In the genomic region with DNA sequence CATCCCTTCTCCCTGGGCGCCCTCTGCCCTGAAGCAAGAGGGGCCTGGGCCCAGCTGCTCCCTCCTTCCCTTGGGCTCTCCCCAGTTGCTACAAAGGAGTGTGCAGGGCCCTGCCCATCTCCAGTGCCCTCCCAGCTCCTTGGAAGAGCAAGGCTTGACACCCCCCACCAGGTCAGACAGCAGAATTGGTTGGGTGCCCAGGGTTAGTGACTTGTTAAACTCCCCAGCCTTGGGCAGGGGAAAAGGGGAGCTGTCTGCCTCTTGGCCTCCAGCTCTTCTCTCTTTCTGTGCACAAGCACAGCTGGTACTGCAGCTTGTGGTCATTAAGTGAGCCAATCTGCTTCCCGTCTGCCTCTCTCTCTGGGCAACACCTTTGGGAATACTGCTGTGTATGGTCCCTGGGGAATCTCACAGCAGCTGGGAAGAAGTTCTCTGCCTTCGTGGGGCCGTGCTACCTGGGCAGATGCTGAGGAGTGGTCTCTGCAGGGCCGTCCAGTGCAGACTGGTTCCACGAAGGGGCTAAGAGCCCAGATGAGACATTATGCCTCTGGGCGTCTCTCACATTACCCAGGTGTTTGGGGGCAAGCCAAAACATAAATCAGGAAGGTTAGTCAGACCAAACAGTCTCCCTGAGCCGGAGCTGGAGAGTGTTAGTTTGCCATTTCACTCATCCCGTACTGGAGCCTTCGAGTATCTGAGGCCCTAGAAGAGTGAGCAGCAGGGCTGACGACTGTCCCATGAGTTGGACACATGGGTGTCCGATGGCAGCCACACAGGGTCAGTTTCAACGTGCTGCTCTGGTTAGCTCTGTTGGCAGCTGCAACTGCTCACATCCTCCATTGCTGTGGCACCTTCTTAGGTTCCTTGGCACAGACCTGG, we compare ENCODE assay signal across 12 cellular contexts. TPM values are rescaled to one million over a fixed set of nuclear protein-coding genes. Genes with fewer than 3 reads are reported as not detected.
A peak's percentile ranks its signal among the peaks of the same experiment; 100 is the strongest.
DNase-seq lines count a peak whose midpoint lies in the region; ATAC-seq lines count a peak whose summit lies in the region.
"Had no signal": no experiment of that assay in that cellular context is flagged by ENCODE, and none has a peak within 500 bp of the region (broad histone marks: within the 10 kb centered on the region; RNA-seq: fewer than 3 reads in every experiment).

No MANE protein-coding gene starts in this region.

- no peak overlapping the region for H3K27ac Mint-ChIP-seq in stimulated activated memory B cell treated with anti-CD40 and anti-IgM and Interleukin-4, amounts not matched to agents 10 μg/mL and 1 μg/mL and 100 μg/mL, for 72 hours
- H3K27ac Mint-ChIP-seq: stimulated activated naive CD8-positive, alpha-beta T cell treated with anti-CD3 and anti-CD28 coated beads, Interleukin-15, Interleukin-2, amounts not matched to agents 100 ng/mL and 50 ng/mL, for 24 hours; T-helper 1 cell treated with Interleukin-12 subunit alpha and Interleukin-12 subunit beta and Interleukin-4 antibody, amounts not matched to agents 30 μg/mL and 1 μg/mL, for 36 hours had no signal

- H3K36me3 Mint-ChIP-seq in stimulated activated memory B cell treated with anti-CD40 and anti-IgM and Interleukin-4, amounts not matched to agents 10 μg/mL and 1 μg/mL and 100 μg/mL, for 72 hours, result peaks cover 69% of the 10 kb centered on the region

- H3K4me1 ChIP-seq in right cardiac atrium (ENCODE audit: control insufficient read depth, insufficient read depth, low read length), result peaks cover 5% of the 10 kb centered on the region

- intact Hi-C loops in right cardiac atrium (cut with DNase I), result no loop called here
- intact Hi-C loops in Right ventricle myocardium inferior (cut with DNase I), result no loop called here

- H3K27me3 ChIP-seq in right cardiac atrium (ENCODE audit: control insufficient read depth, insufficient read depth), result no peaks in the 10 kb centered on the region

- H3K9me3 Mint-ChIP-seq in stimulated activated memory B cell treated with anti-CD40 and anti-IgM and Interleukin-4, amounts not matched to agents 10 μg/mL and 1 μg/mL and 100 μg/mL, for 72 hours, result no peaks in the 10 kb centered on the region
- H3K9me3 Mint-ChIP-seq: stimulated activated naive CD8-positive, alpha-beta T cell treated with anti-CD3 and anti-CD28 coated beads, Interleukin-15, Interleukin-2, amounts not matched to agents 100 ng/mL and 50 ng/mL, for 24 hours; T-helper 1 cell treated with Interleukin-12 subunit alpha and Interleukin-12 subunit beta and Interleukin-4 antibody, amounts not matched to agents 30 μg/mL and 1 μg/mL, for 36 hours had no signal

- no peak overlapping the region for H3K4me3 ChIP-seq in right cardiac atrium (ENCODE audit: low read length)

- WGBS in right cardiac atrium, result 76% methylated on average over 13 of the region's 13 CpGs

- DNase-seq in right cardiac atrium, result no peak
- DNase-seq in Right ventricle myocardium inferior (ENCODE audit: missing footprints), result no peak
- peak; percentile 35 for DNase-seq in RPMI7951 (ENCODE audit: low read depth)
- peak; percentile 28 for DNase-seq in fibroblast of peridontal ligament (ENCODE audit: extremely low read depth)
- no peak for DNase-seq in SK-N-DZ (ENCODE audit: low spot score)
- DNase-seq in AML-193 (lab: John Stamatoyannopoulos, UW), result no peak
- DNase-seq in midbrain (lab: John Stamatoyannopoulos, UW), result no peak
- DNase-seq: HCEC 1CT; NK-92 treated with Interleukin-12 subunit alpha and Interleukin-12 subunit beta, amount 100 ng/mL, for 24 hours had no signal

- no peaks in the 10 kb centered on the region for H3K27me3 Mint-ChIP-seq in stimulated activated memory B cell treated with anti-CD40 and anti-IgM and Interleukin-4, amounts not matched to agents 10 μg/mL and 1 μg/mL and 100 μg/mL, for 72 hours
- H3K27me3 Mint-ChIP-seq: stimulated activated naive CD8-positive, alpha-beta T cell treated with anti-CD3 and anti-CD28 coated beads, Interleukin-15, Interleukin-2, amounts not matched to agents 100 ng/mL and 50 ng/mL, for 24 hours had no signal

- no peaks in the 10 kb centered on the region for H3K9me3 ChIP-seq in right cardiac atrium (ENCODE audit: control insufficient read depth, low read length)

- H3K4me1 Mint-ChIP-seq in stimulated activated memory B cell treated with anti-CD40 and anti-IgM and Interleukin-4, amounts not matched to agents 10 μg/mL and 1 μg/mL and 100 μg/mL, for 72 hours, result peaks cover 45% of the 10 kb centered on the region

- H3K4me3 Mint-ChIP-seq in stimulated activated memory B cell treated with anti-CD40 and anti-IgM and Interleukin-4, amounts not matched to agents 10 μg/mL and 1 μg/mL and 100 μg/mL, for 72 hours, result no peak overlapping the region
- H3K4me3 Mint-ChIP-seq: stimulated activated naive CD8-positive, alpha-beta T cell treated with anti-CD3 and anti-CD28 coated beads, Interleukin-15, Interleukin-2, amounts not matched to agents 100 ng/mL and 50 ng/mL, for 24 hours; T-helper 1 cell treated with Interleukin-12 subunit alpha and Interleukin-12 subunit beta and Interleukin-4 antibody, amounts not matched to agents 30 μg/mL and 1 μg/mL, for 36 hours had no signal

- ATAC-seq in right cardiac atrium (no peak), Right ventricle myocardium inferior (no peak)
- ATAC-seq in stimulated activated memory B cell treated with anti-CD40 and anti-IgM and Interleukin-4, amounts not matched to agents 10 μg/mL and 1 μg/mL and 100 μg/mL, for 72 hours, result no peak

- H3K27ac ChIP-seq in right cardiac atrium (ENCODE audit: low read length), result peak overlapping the region; percentile 48

RNA-seq across cellular contexts. Expression of gene TMEM53, which starts 37.3 kb away (rescaled TPM):
- 10 to 100 TPM; 12.0 to 16.8 (median 13.1) TPM for total RNA-seq in right cardiac atrium
- polyA plus RNA-seq in right cardiac atrium, result 13.3 TPM
- total RNA-seq in Right ventricle myocardium inferior, result 11.8 TPM
- total RNA-seq in RPMI7951 (2014; rRNA removed; shearing (Covaris generic)), result 13.1 and 14.9 TPM in 2 replicates
- 4.8 and 7.3 TPM in 2 replicates for polyA plus RNA-seq in SK-N-DZ (2014; cell fraction: cytosol; rRNA removed)
- polyA plus RNA-seq in SK-N-DZ (2014; cell fraction: nucleus; rRNA removed), result 3.3 and 5.8 TPM in 2 replicates

RNA-seq across cellular contexts. Expression of gene ARMH1, which starts 37.6 kb away (rescaled TPM):
- total RNA-seq in right cardiac atrium, result 1 to 10 TPM in 2 of 4 donors, under 1 TPM in 2; 0.39 to 1.2 (median 0.84) TPM
- polyA plus RNA-seq in right cardiac atrium, result 0.91 TPM
- total RNA-seq in Right ventricle myocardium inferior, result 0.78 TPM
- 0.29 TPM in 1 of 2 replicates, not detected in the other for total RNA-seq in RPMI7951 (2014; rRNA removed; shearing (Covaris generic))
- polyA plus RNA-seq in SK-N-DZ (2014; cell fraction: cytosol; rRNA removed), result not detected in 2 replicates
- 3.8 and 9.8 TPM in 2 replicates for polyA plus RNA-seq in SK-N-DZ (2014; cell fraction: nucleus; rRNA removed)

Comparison
In these comparisons a context has a peak if more than half of its experiments do, and no peak if none do; other contexts are left out.
1. DNase-seq: peak in RPMI7951 (single experiment) and fibroblast of peridontal ligament (single experiment); none in right cardiac atrium (0 of 3), Right ventricle myocardium inferior (single experiment), SK-N-DZ (single experiment), AML-193 (0 of 2) and midbrain (single experiment).